19 cellular contexts compared by ENCODE assay signal in the genomic region with DNA sequence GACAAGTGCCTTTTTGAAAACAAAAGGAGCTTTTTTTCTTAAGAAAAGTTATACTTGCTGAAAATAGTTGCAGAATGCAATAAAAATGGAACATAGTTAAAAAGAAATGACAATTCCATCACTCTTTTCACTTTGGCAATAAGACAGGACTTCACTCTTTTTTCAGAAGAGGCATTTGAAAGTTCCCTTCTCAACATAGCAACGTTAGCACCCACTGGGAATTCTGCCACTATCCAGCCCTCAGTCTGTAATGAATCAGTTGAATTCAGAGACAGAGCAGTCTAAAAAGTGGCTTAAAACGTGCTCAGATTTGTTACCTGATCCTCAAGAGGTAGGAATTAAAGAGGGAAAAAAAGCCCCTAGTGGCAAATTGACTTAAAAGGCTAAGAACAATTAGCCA. TPM values are rescaled to one million over a fixed set of nuclear protein-coding genes. Genes with fewer than 3 reads are reported as not detected.
DNase-seq lines count a peak whose midpoint lies in the region; ATAC-seq, FAIRE-seq and TF ChIP-seq lines count a peak whose summit lies in the region.
"Had no signal": no experiment of that assay in that cellular context is flagged by ENCODE, and none has a peak within 500 bp of the region (broad histone marks: within the 10 kb centered on the region; RNA-seq: fewer than 3 reads in every experiment).

No MANE protein-coding gene starts in this region.

- BruUV-seq in OCI-LY7 (replicated peaks; lab: Mats Ljungman, UMichigan), result no TSS peak

- peaks cover 55% of the 10 kb centered on the region for H3K79me2 ChIP-seq in OCI-LY7 (ENCODE audit: insufficient read depth, low read depth, low read length)

- ATAC-seq in GM18861 (IDR thresholded peaks at IDR 0.05; ENCODE audit: unreplicated experiment) (no peak), gastroesophageal sphincter (no peak)
- ATAC-seq: heart left ventricle had no signal

- peaks cover 95% of the 10 kb centered on the region for H3K4me1 Mint-ChIP-seq in activated naive CD4-positive, alpha-beta T cell treated with anti-CD3 and anti-CD28 coated beads, Interleukin-2, amount 50 U/mL, for 24 hours

- POLR2A ChIA-PET in OCI-LY7 (lab: Charles Lee), result interaction anchor here (0.5 to 1.7 kb wide), 6 partner anchors 19 to 831 kb away, joined by 4 to 8 read pairs (median 6); no protein-coding TSS in a partner anchor

- intact Hi-C loops in OCI-LY7 (cut with micrococcal nuclease; ENCODE audit: unreplicated experiment), result loop anchor here (5.0 to 10.0 kb wide), 2 partner anchors 335 to 807 kb away; partner anchors contain the start of genes AKAP11 and KBTBD6

- H3K27me3 Mint-ChIP-seq in activated naive CD4-positive, alpha-beta T cell treated with anti-CD3 and anti-CD28 coated beads, Interleukin-2, amount 50 U/mL, for 24 hours, result no peaks in the 10 kb centered on the region
- H3K27me3 Mint-ChIP-seq: dendritic cell treated with granulocyte-macrophage colony-stimulating factor and Interleukin-4, amounts not matched to agents 40 ng/mL and 50 ng/mL, for 4 days had no signal

- H3K4me1 ChIP-seq in OCI-LY7 (ENCODE audit: insufficient read depth, low read length, poor library complexity, severe bottlenecking) (peaks cover 50% of the 10 kb centered on the region), tibial nerve (peaks cover 0 to 51% (median 35%) of the 10 kb centered on the region in 4 donors), gastroesophageal sphincter (peaks cover 0 to 38% (median 3%) of the 10 kb centered on the region in 3 donors)

- H3K27ac Mint-ChIP-seq in activated naive CD4-positive, alpha-beta T cell treated with anti-CD3 and anti-CD28 coated beads, Interleukin-2, amount 50 U/mL, for 24 hours, result peak overlapping the region; percentile 96

- H3K36me3 ChIP-seq in OCI-LY7 (ENCODE audit: insufficient read depth, low read length) (peaks cover 93% of the 10 kb centered on the region), tibial nerve (peaks cover 3 to 70% (median 10%) of the 10 kb centered on the region in 3 donors), gastroesophageal sphincter (peaks cover 0 to 33% of the 10 kb centered on the region in 2 donors)
- H3K36me3 ChIP-seq: Peyer's patch had no signal

- H3K9me3 ChIP-seq in OCI-LY7 (ENCODE audit: low read length), result no peaks in the 10 kb centered on the region
- H3K9me3 ChIP-seq in tibial nerve, result no peaks in the 10 kb centered on the region
- no peaks in the 10 kb centered on the region for H3K9me3 ChIP-seq in gastroesophageal sphincter
- H3K9me3 ChIP-seq: esophagus squamous epithelium, heart left ventricle, Peyer's patch, stomach had no signal

- peak overlapping the region; percentile 89 for H3K4me3 Mint-ChIP-seq in activated naive CD4-positive, alpha-beta T cell treated with anti-CD3 and anti-CD28 coated beads, Interleukin-2, amount 50 U/mL, for 24 hours
- H3K4me3 Mint-ChIP-seq: dendritic cell treated with granulocyte-macrophage colony-stimulating factor and Interleukin-4, amounts not matched to agents 40 ng/mL and 50 ng/mL, for 4 days had no signal

- FAIRE-seq in HTR-8/SVneo (lab: Jason Lieb, UNC), result no peak
- FAIRE-seq: GM12891 had no signal

- no peaks in the 10 kb centered on the region for H4K20me1 ChIP-seq in OCI-LY7 (ENCODE audit: insufficient read depth, low read length)

- H3K4me2 ChIP-seq in OCI-LY7 (ENCODE audit: low read length), result no peak overlapping the region

- no peaks in the 10 kb centered on the region for H3K27me3 ChIP-seq in tibial nerve
- H3K27me3 ChIP-seq in gastroesophageal sphincter, result no peaks in the 10 kb centered on the region
- H3K27me3 ChIP-seq: heart left ventricle, Peyer's patch had no signal

- 17 to 27% methylated on average over 2 of the region's 2 CpGs for WGBS in tibial nerve, 2 donors
- WGBS in gastroesophageal sphincter (ENCODE audit: low coverage in 1 of 2), 2 donors, result 6 to 14% methylated on average over 2 of the region's 2 CpGs

- TF ChIP-seq POLR2A in tibial nerve (IDR thresholded peaks at IDR 0.05) (no peak), gastroesophageal sphincter (IDR thresholded peaks at IDR 0.05) (no peak)

- CTCF ChIA-PET in OCI-LY7 (lab: Charles Lee; ENCODE audit: unreplicated experiment), result no interaction called here

- H3K27ac ChIP-seq in OCI-LY7 (ENCODE audit: low read depth, low read length, poor library complexity, severe bottlenecking) (peak overlapping the region; percentile 95), tibial nerve (peak overlapping the region; percentile 49 to 92 (median 85)), gastroesophageal sphincter (peak overlapping the region in 2 of 4 donors; percentile 21 to 23)

- H2AFZ ChIP-seq in OCI-LY7 (ENCODE audit: low read length), result no peak overlapping the region

- H3K4me3 ChIP-seq in OCI-LY7 (ENCODE audit: low read depth, low read length, poor library complexity, severe bottlenecking) (no peak overlapping the region), tibial nerve (no peak overlapping the region), gastroesophageal sphincter (no peak overlapping the region)
- H3K4me3 ChIP-seq: esophagus squamous epithelium, heart left ventricle, Peyer's patch, stomach had no signal

- H3K9me3 Mint-ChIP-seq in activated naive CD4-positive, alpha-beta T cell treated with anti-CD3 and anti-CD28 coated beads, Interleukin-2, amount 50 U/mL, for 24 hours, result no peaks in the 10 kb centered on the region
- H3K9me3 Mint-ChIP-seq: activated T-helper 2 cell treated with anti-CD3 and anti-CD28 coated beads, Interferon-gamma antibody, Interleukin-2, Interleukin-4, amounts not matched to agents 10 μg/mL and 5 μg/mL and 100 μg/mL, durations not matched to agents 14 hours and 24 hours and 36 hours; dendritic cell treated with granulocyte-macrophage colony-stimulating factor and Interleukin-4, amounts not matched to agents 40 ng/mL and 50 ng/mL, for 4 days had no signal

- DNase-seq in activated naive CD4-positive, alpha-beta T cell (lab: John Stamatoyannopoulos, UW), result no peak
- DNase-seq in OCI-LY7 (ENCODE audit: low spot score) (no peak), globus pallidus (ENCODE audit: low spot score) (peak; percentile 74), tibial nerve (ENCODE audit: low spot score in 2 of 2) (no peak), HTR-8/SVneo (ENCODE audit: insufficient read length, low spot score) (no peak)
- DNase-seq: aorta, esophagus squamous epithelium, heart left ventricle, islet precursor cell, NCI-H1694 treated with DMSO at 0.1 percent for 48 hours, NCI-H510A treated with DMSO at 0.1 percent for 48 hours, Peyer's patch, stomach had no signal

- no peaks in the 10 kb centered on the region for H3K9me2 ChIP-seq in OCI-LY7 (ENCODE audit: insufficient read depth, low read length)

- TF ChIP-seq CTCF in OCI-LY7 (conservative IDR thresholded peaks at IDR 0.05; ENCODE audit: low read length) (peak; percentile 49), tibial nerve (IDR thresholded peaks at IDR 0.05) (no peak), gastroesophageal sphincter (IDR thresholded peaks at IDR 0.05) (no peak)

- peaks cover 52% of the 10 kb centered on the region for H3K36me3 Mint-ChIP-seq in activated naive CD4-positive, alpha-beta T cell treated with anti-CD3 and anti-CD28 coated beads, Interleukin-2, amount 50 U/mL, for 24 hours

- TF ChIP-seq EP300 in tibial nerve (IDR thresholded peaks at IDR 0.05), result no peak
- TF ChIP-seq EP300 in gastroesophageal sphincter (IDR thresholded peaks at IDR 0.05), result no peak

RNA-seq across cellular contexts. Expression of gene RGCC, which starts 10.2 kb away (rescaled TPM):
- total RNA-seq in OCI-LY7 (2014; rRNA removed; shearing (Covaris generic)), result 219 and 274 TPM in 2 replicates
- 89.5 and 101 TPM in 2 replicates for total RNA-seq in OCI-LY7 (2022)
- total RNA-seq in tibial nerve, result 1,000 to 10,000 TPM in 1 of 4 donors, 100 to 1,000 TPM in 3; 476 to 1,295 (median 830) TPM
- 10 to 100 TPM; 40.5 to 97.6 (median 59.9) TPM for total RNA-seq in gastroesophageal sphincter
